ENCODE assay signal across 12 cellular contexts in genomic region chr12:85273411-85274075, GRCh38. TPM values are rescaled to one million over a fixed set of nuclear protein-coding genes. Genes with fewer than 3 reads are reported as not detected.
DNase-seq lines count a peak whose midpoint lies in the region; ATAC-seq and TF ChIP-seq lines count a peak whose summit lies in the region.
"Had no signal": no experiment of that assay in that cellular context is flagged by ENCODE, and none has a peak within 500 bp of the region (broad histone marks: within the 10 kb centered on the region; RNA-seq: fewer than 3 reads in every experiment).

No MANE protein-coding gene starts in this region.

- H3K36me3 Mint-ChIP-seq in WTC11 = no peaks in the 10 kb centered on the region
- no peaks in the 10 kb centered on the region for H3K36me3 Mint-ChIP-seq in mesothelial cell of epicardium

- H3K4me1 Mint-ChIP-seq in WTC11 (peaks cover 43% of the 10 kb centered on the region), mesothelial cell of epicardium (peaks cover 22% of the 10 kb centered on the region)

- CTCF ChIA-PET in WTC11 (lab: Charles Lee) = interaction anchor here (0.7 kb wide), 1 partner anchor 1099 kb away, joined by 3 read pairs; no protein-coding TSS in a partner anchor

- H3K27me3 Mint-ChIP-seq in WTC11 (ENCODE audit: low read depth) (peaks cover 98% of the 10 kb centered on the region), mesothelial cell of epicardium (ENCODE audit: low read depth) (peaks cover 45% of the 10 kb centered on the region)

- H3K9me3 Mint-ChIP-seq in WTC11 = no peaks in the 10 kb centered on the region
- no peaks in the 10 kb centered on the region for H3K9me3 Mint-ChIP-seq in mesothelial cell of epicardium

- peak; percentile 44 for DNase-seq in WTC11 (ENCODE audit: low spot score)
- DNase-seq in mesothelial cell of epicardium (ENCODE audit: low spot score in 2 of 2, unreplicated experiment in 2 of 2) = no peak
- no peak for DNase-seq in SW480 (ENCODE audit: low spot score)
- no peak for DNase-seq in stimulated activated CD8-positive, alpha-beta memory T cell treated with anti-CD3 and anti-CD28 coated beads, Interleukin-4, amount 100 ng/mL, for 48 hours
- DNase-seq in SHP77 (lab: John Stamatoyannopoulos, UW) = no peak
- DNase-seq in amygdala (lab: John Stamatoyannopoulos, UW) = no peak
- DNase-seq: activated CD8-positive, alpha-beta memory T cell treated with anti-CD3 and anti-CD28 coated beads, Interleukin-2, amount 50 U/mL, for 48 hours; central memory CD4-positive, alpha-beta T cell; NCI-H446 treated with DMSO at 0.1 percent for 48 hours had no signal

- POLR2A ChIA-PET in WTC11 (lab: Charles Lee) = no interaction called here

- H3K4me3 Mint-ChIP-seq in WTC11 (peak overlapping the region; percentile 79), mesothelial cell of epicardium (peak overlapping the region; percentile 57)

- TF ChIP-seq CTCF in WTC11 (IDR thresholded peaks at IDR 0.05) (no peak), mesothelial cell of epicardium (IDR thresholded peaks at IDR 0.05; ENCODE audit: unreplicated experiment) (no peak)

- peak; percentile 45 for ATAC-seq in GM18858 (IDR thresholded peaks at IDR 0.05; ENCODE audit: unreplicated experiment)
- peak; percentile 53 for ATAC-seq in HG02623 (IDR thresholded peaks at IDR 0.05; ENCODE audit: unreplicated experiment)
- ATAC-seq in WTC11 = peak; percentile 52

- H3K27ac Mint-ChIP-seq in WTC11 (no peak overlapping the region), mesothelial cell of epicardium (no peak overlapping the region)

TF ChIP-seq in WTC11, 78 proteins besides CTCF, POLR2A, EP300 and RAD21:
- TF ChIP-seq FOXK1 (CRISPR knock-in tag; IDR thresholded peaks at IDR 0.05) (no peak), NFYB (CRISPR knock-in tag; conservative IDR thresholded peaks at IDR 0.05; ENCODE audit: low read depth) (no peak), ZNF219 (CRISPR knock-in tag; IDR thresholded peaks at IDR 0.05; ENCODE audit: borderline replicate concordance) (no peak), PRRX2 (CRISPR knock-in tag; IDR thresholded peaks at IDR 0.05) (no peak), GRHL2 (CRISPR knock-in tag; IDR thresholded peaks at IDR 0.05; ENCODE audit: insufficient replicate concordance, severe bottlenecking) (no peak), NFATC4 (CRISPR knock-in tag; IDR thresholded peaks at IDR 0.05) (no peak), SMAD3 (CRISPR knock-in tag; IDR thresholded peaks at IDR 0.05; ENCODE audit: borderline replicate concordance) (no peak), SMAD4 (CRISPR knock-in tag; IDR thresholded peaks at IDR 0.05) (no peak), NR2C2 (CRISPR knock-in tag; IDR thresholded peaks at IDR 0.05) (no peak), IRF2 (CRISPR knock-in tag; IDR thresholded peaks at IDR 0.05; ENCODE audit: borderline replicate concordance, low read depth) (no peak), ESRRA (CRISPR knock-in tag; IDR thresholded peaks at IDR 0.05; ENCODE audit: borderline replicate concordance) (no peak), KAT7 (CRISPR knock-in tag; IDR thresholded peaks at IDR 0.05; ENCODE audit: borderline replicate concordance) (no peak), ZNF138 (CRISPR knock-in tag; conservative IDR thresholded peaks at IDR 0.05) (no peak), MAX (CRISPR knock-in tag; IDR thresholded peaks at IDR 0.05) (no peak; the same call in 1 of the 2 replicates), E2F1 (CRISPR knock-in tag; IDR thresholded peaks at IDR 0.05) (no peak), ZNF416 (CRISPR knock-in tag; IDR thresholded peaks at IDR 0.05) (no peak), GTF2I (CRISPR knock-in tag; conservative IDR thresholded peaks at IDR 0.05) (no peak), MYBL2 (CRISPR knock-in tag; IDR thresholded peaks at IDR 0.05) (no peak)
- TF ChIP-seq, protein P1, sequence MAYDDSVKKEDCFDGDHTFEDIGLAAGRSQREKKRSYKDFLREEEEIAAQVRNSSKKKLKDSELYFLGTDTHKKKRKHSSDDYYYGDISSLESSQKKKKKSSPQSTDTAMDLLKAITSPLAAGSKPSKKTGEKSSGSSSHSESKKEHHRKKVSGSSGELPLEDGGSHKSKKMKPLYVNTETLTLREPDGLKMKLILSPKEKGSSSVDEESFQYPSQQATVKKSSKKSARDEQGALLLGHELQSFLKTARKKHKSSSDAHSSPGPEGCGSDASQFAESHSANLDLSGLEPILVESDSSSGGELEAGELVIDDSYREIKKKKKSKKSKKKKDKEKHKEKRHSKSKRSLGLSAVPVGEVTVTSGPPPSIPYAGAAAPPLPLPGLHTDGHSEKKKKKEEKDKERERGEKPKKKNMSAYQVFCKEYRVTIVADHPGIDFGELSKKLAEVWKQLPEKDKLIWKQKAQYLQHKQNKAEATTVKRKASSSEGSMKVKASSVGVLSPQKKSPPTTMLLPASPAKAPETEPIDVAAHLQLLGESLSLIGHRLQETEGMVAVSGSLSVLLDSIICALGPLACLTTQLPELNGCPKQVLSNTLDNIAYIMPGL (CRISPR knock-in tag; IDR thresholded peaks at IDR 0.05) = no peak
- TF ChIP-seq, protein P2, sequence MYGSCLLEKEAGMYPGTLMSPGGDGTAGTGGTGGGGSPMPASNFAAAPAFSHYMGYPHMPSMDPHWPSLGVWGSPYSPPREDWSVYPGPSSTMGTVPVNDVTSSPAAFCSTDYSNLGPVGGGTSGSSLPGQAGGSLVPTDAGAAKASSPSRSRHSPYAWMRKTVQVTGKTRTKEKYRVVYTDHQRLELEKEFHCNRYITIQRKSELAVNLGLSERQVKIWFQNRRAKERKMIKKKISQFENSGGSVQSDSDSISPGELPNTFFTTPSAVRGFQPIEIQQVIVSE (CRISPR knock-in tag; IDR thresholded peaks at IDR 0.05; ENCODE audit: borderline replicate concordance) = no peak
TF ChIP-seq in WTC11: peak in this region for 0.

RNA-seq across cellular contexts. Expression of gene ALX1, which starts 6.5 kb away (rescaled TPM):
- total RNA-seq in WTC11 (2021) (0.25 to 0.78 TPM (median 0.74 TPM) in 3 replicates), mesothelial cell of epicardium (12.4 to 14.2 TPM (median 12.7 TPM) in 3 replicates)
- total RNA-seq: mononuclear cell had no signal
